ENCODE assay signal across 8 cellular contexts in genomic region chr19:44576843-44577565, GRCh38. TPM values are rescaled to one million over a fixed set of nuclear protein-coding genes. Genes with fewer than 3 reads are reported as not detected.
DNase-seq lines count a peak whose midpoint lies in the region; ATAC-seq and TF ChIP-seq lines count a peak whose summit lies in the region.

No MANE protein-coding gene starts in this region.

- ATAC-seq in HG02981 (IDR thresholded peaks at IDR 0.05; ENCODE audit: unreplicated experiment), result no peak
- ATAC-seq in HG03565 (IDR thresholded peaks at IDR 0.05; ENCODE audit: unreplicated experiment), result no peak
- no peak for ATAC-seq in GM19035 (IDR thresholded peaks at IDR 0.05; ENCODE audit: unreplicated experiment)

- no peaks in the 10 kb centered on the region for H3K36me3 ChIP-seq in cardiac muscle cell

- H3K27ac ChIP-seq in cardiac muscle cell, result no peak overlapping the region

- H3K4me1 ChIP-seq in cardiac muscle cell (ENCODE audit: low read depth), result no peaks in the 10 kb centered on the region

- TF ChIP-seq CTCF in cardiac muscle cell (IDR thresholded peaks at IDR 0.05; ENCODE audit: low read depth, low read length), result peak; percentile 40

- H3K4me3 ChIP-seq in cardiac muscle cell, result no peak overlapping the region

- H3K27me3 ChIP-seq in cardiac muscle cell, result no peaks in the 10 kb centered on the region

- peak; percentile 68 for DNase-seq in DMS53 treated with DMSO at 0.1 percent for 48 hours (lab: John Stamatoyannopoulos, UW; ENCODE audit: unreplicated experiment)
- peak; percentile 51 to 52 for DNase-seq in Kasumi-1 (lab: John Stamatoyannopoulos, UW)
- peak; percentile 25 for DNase-seq in UCSD-AML1 (lab: John Stamatoyannopoulos, UW; ENCODE audit: unreplicated experiment)
- DNase-seq in cardiac muscle cell (ENCODE audit: low read depth in 1 of 2, low spot score in 1 of 2), result peak in 1 of 2 donors; percentile 41
- DNase-seq in stromal cell of bone marrow (ENCODE audit: low read depth), result peak; percentile 9

- H3K9me3 ChIP-seq in cardiac muscle cell (ENCODE audit: low read depth), result no peaks in the 10 kb centered on the region

RNA-seq across cellular contexts. Expression of gene IGSF23, which starts 36.4 kb away (rescaled TPM):
- not detected in 2 replicates for total RNA-seq in cardiac muscle cell
- not detected in 2 replicates for polyA plus RNA-seq in cardiac muscle cell

RNA-seq across cellular contexts. Expression of gene CEACAM20, which starts 47.5 kb away (rescaled TPM):
- not detected in 2 replicates for total RNA-seq in cardiac muscle cell
- polyA plus RNA-seq in cardiac muscle cell, result not detected in 2 replicates
